16 cellular contexts compared by ENCODE assay signal in the genomic region with DNA sequence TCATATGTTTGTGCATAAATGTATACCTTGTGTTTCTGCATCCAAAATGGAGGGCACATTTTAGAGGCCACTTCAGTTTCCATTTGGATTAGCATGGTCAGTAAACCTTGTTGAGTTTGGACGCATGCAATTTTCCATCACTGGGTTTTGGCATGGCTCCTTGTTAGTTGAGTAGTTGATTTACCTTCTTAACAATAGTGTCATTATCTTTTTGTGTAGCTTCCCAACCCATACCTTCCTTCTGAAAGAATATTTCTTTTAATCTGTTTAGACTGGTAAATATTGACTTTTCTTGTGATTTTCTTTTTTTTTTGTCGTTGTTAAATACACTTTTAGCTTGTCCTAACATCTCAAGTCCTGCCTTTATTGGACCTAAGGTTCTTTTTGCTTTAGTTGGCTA.
"Had no signal": no experiment of that assay in that cellular context is flagged by ENCODE, and none has a peak within 500 bp of the region (broad histone marks: within the 10 kb centered on the region; RNA-seq: fewer than 3 reads in every experiment).

No MANE protein-coding gene starts in this region.

- DNase-seq: islet precursor cell; left ventricle myocardium inferior; mesendoderm; naive B cell; natural killer cell; nephron progenitor cell; occipital lobe; retina; right cardiac atrium; sigmoid colon; small intestine; spleen; stimulated activated CD4-positive, alpha-beta T cell treated with anti-CD3 and anti-CD28 coated beads, Interleukin-4, amount 100 ng/mL, for 24 hours; stimulated activated naive CD4-positive, alpha-beta T cell; substantia nigra had no signal

- FAIRE-seq: small intestine had no signal

- ATAC-seq: natural killer cell; right cardiac atrium; stimulated activated effector memory CD8-positive, alpha-beta T cell treated with anti-CD3 and anti-CD28 coated beads, Interleukin-12 subunit alpha, Interleukin-12 subunit beta, amount 100 ng/mL, for 72 hours had no signal
